In genomic region chr11:34214961-34215805, GRCh38 we compare ENCODE assay signal across 8 cellular contexts.
A peak's percentile ranks its signal among the peaks of the same experiment; 100 is the strongest.
DNase-seq lines count a peak whose midpoint lies in the region; TF ChIP-seq lines count a peak whose summit lies in the region.

No MANE protein-coding gene starts in this region.

- H3K27me3 Mint-ChIP-seq in activated naive CD8-positive, alpha-beta T cell treated with anti-CD3 and anti-CD28 coated beads for 36 hours: peaks cover 10% of the 10 kb centered on the region
- no peaks in the 10 kb centered on the region for H3K27me3 Mint-ChIP-seq in chondrocyte (ENCODE audit: low read depth)

- no peaks in the 10 kb centered on the region for H3K9me3 Mint-ChIP-seq in activated naive CD8-positive, alpha-beta T cell treated with anti-CD3 and anti-CD28 coated beads for 36 hours
- no peaks in the 10 kb centered on the region for H3K9me3 Mint-ChIP-seq in chondrocyte (ENCODE audit: low read depth)

- H3K36me3 Mint-ChIP-seq in activated naive CD8-positive, alpha-beta T cell treated with anti-CD3 and anti-CD28 coated beads for 36 hours: no peaks in the 10 kb centered on the region
- H3K36me3 Mint-ChIP-seq in chondrocyte (ENCODE audit: low read depth): no peaks in the 10 kb centered on the region

- DNase-seq in EL: peak; percentile 81
- peak; percentile 41 for DNase-seq in NCI-H446 treated with DMSO at 0.1 percent for 48 hours (lab: John Stamatoyannopoulos, UW)
- DNase-seq in activated naive CD8-positive, alpha-beta T cell treated with anti-CD3 and anti-CD28 coated beads for 36 hours: peak; percentile 76
- peak; percentile 11 to 62 for DNase-seq in stimulated activated CD4-positive, alpha-beta T cell treated with anti-CD3 and anti-CD28 coated beads, Interleukin-15, amount 100 ng/mL, for 1 hour (ENCODE audit: low read depth in 1 of 2, low spot score in 1 of 2)
- no peak for DNase-seq in NCI-H187 (lab: John Stamatoyannopoulos, UW)
- DNase-seq in iPS-NIHi7 (ENCODE audit: extremely low spot score): no peak
- DNase-seq in chondrocyte (ENCODE audit: low spot score): no peak
- no peak for DNase-seq in NCI-H2081 treated with DMSO at 0.1 percent for 48 hours (lab: John Stamatoyannopoulos, UW)

- H3K4me3 Mint-ChIP-seq in activated naive CD8-positive, alpha-beta T cell treated with anti-CD3 and anti-CD28 coated beads for 36 hours: no peak overlapping the region
- no peak overlapping the region for H3K4me3 Mint-ChIP-seq in chondrocyte (ENCODE audit: unreplicated experiment)

- TF ChIP-seq CTCF in chondrocyte (IDR thresholded peaks at IDR 0.05): no peak

- peak overlapping the region; percentile 56 for H3K27ac Mint-ChIP-seq in activated naive CD8-positive, alpha-beta T cell treated with anti-CD3 and anti-CD28 coated beads for 36 hours
- no peak overlapping the region for H3K27ac Mint-ChIP-seq in chondrocyte (ENCODE audit: unreplicated experiment)

- H3K4me1 Mint-ChIP-seq in activated naive CD8-positive, alpha-beta T cell treated with anti-CD3 and anti-CD28 coated beads for 36 hours: peaks cover 14% of the 10 kb centered on the region
- H3K4me1 Mint-ChIP-seq in chondrocyte (ENCODE audit: low read depth): peaks cover 5% of the 10 kb centered on the region

Comparison
In these comparisons a context has a peak if more than half of its experiments do, and no peak if none do; other contexts are left out.
1. DNase-seq: peak in EL (single experiment), NCI-H446 treated with DMSO at 0.1 percent for 48 hours (single experiment), activated naive CD8-positive, alpha-beta T cell treated with anti-CD3 and anti-CD28 coated beads for 36 hours (single experiment) and stimulated activated CD4-positive, alpha-beta T cell treated with anti-CD3 and anti-CD28 coated beads, Interleukin-15, amount 100 ng/mL, for 1 hour (2 of 2); none in NCI-H187 (0 of 2), iPS-NIHi7 (single experiment), chondrocyte (single experiment) and NCI-H2081 treated with DMSO at 0.1 percent for 48 hours (single experiment).